Comparison of ENCODE assay signal across 14 cellular contexts in the genomic region with DNA sequence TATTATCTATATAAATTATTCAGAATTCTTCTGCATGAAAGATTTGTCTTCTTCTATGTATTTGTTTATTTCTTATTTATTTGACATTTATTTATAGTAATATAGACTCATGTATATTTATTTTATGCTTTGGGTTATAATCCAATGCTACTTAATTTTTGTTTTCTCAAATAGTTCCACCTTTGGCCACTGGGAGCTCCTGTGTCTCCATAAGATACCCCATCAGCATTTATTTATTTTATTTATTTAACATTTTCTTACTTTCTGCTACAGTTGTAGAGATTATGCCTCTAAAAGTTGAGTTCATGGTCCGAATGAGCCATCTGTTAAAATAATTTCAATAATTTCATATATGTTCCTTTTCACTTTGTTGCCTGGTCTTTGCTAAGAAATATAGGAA.
DNase-seq lines count a peak whose midpoint lies in the region; ATAC-seq, FAIRE-seq and TF ChIP-seq lines count a peak whose summit lies in the region.
"Had no signal": no experiment of that assay in that cellular context is flagged by ENCODE, and none has a peak within 500 bp of the region (broad histone marks: within the 10 kb centered on the region; RNA-seq: fewer than 3 reads in every experiment).

No MANE protein-coding gene starts in this region.

- H3K9ac ChIP-seq in GM12878 (ENCODE audit: control insufficient read depth, insufficient read depth, low read length), result no peak overlapping the region

- BruUV-seq in GM12878 (replicated peaks; lab: Mats Ljungman, UMichigan), result no TSS peak

- no peaks in the 10 kb centered on the region for H3K9me3 ChIP-seq in GM12878 (replicated peaks; ENCODE audit: control insufficient read depth, insufficient read depth, low read length)
- H3K9me3 ChIP-seq: heart right ventricle had no signal

- SMC1A ChIA-PET in GM12878 (lab: Charles Lee; ENCODE audit: uncharacterized antibody, unreplicated experiment), result interaction anchor here (0.6 to 5.8 kb wide), 24 partner anchors 8 to 1014 kb away, joined by 3 to 33 read pairs (median 4); no protein-coding TSS in a partner anchor

- TF ChIP-seq EP300 in GM12878 (IDR thresholded peaks at IDR 0.05; ENCODE audit: borderline replicate concordance in 1 of 2, control insufficient read depth in 1 of 2, low read depth in 2 of 2, low read length in 2 of 2), result no peak

- POLR2A ChIA-PET in GM12878 (lab: Charles Lee), result no interaction called here
- POLR2A ChIA-PET in activated CD4-positive, alpha-beta memory T cell treated with anti-CD3 and anti-CD28 coated beads, Interleukin-2, amount 10 ng/mL, durations not matched to agents 7 days and 5 days (lab: Charles Lee), result no interaction called here

- FAIRE-seq in GM12878 (lab: Jason Lieb, UNC), result no peak

- H3K36me3 ChIP-seq in GM12878 (ENCODE audit: control insufficient read depth in 2 of 2, insufficient read depth in 2 of 2, low read length in 1 of 2) (no peaks in the 10 kb centered on the region), kidney epithelial cell (ENCODE audit: control insufficient read depth, insufficient read depth, low read length) (no peaks in the 10 kb centered on the region)
- H3K36me3 ChIP-seq: heart right ventricle had no signal

- peak; percentile 65 for ATAC-seq in GM12878
- ATAC-seq: activated T-helper 17 cell treated with anti-CD3 and anti-CD28 coated beads, Interleukin-2, amount 50 U/mL, for 72 hours; heart right ventricle; stimulated activated memory B cell treated with anti-CD40 and anti-IgM and Interleukin-4, amounts not matched to agents 10 μg/mL and 1 μg/mL and 100 μg/mL, for 72 hours had no signal

- peaks cover 23% of the 10 kb centered on the region for H3K9me3 Mint-ChIP-seq in HFFc6
- no peaks in the 10 kb centered on the region for H3K9me3 Mint-ChIP-seq in activated naive CD4-positive, alpha-beta T cell treated with anti-CD3 and anti-CD28 coated beads, Interleukin-2, amount 10 ng/mL, durations not matched to agents 7 days and 5 days
- no peaks in the 10 kb centered on the region for H3K9me3 Mint-ChIP-seq in activated CD4-positive, alpha-beta memory T cell treated with anti-CD3 and anti-CD28 coated beads, Interleukin-2, amount 10 ng/mL, durations not matched to agents 7 days and 5 days
- H3K9me3 Mint-ChIP-seq: stimulated activated memory B cell treated with anti-CD40 and anti-IgM and Interleukin-4, amounts not matched to agents 10 μg/mL and 1 μg/mL and 100 μg/mL, for 72 hours had no signal

- H3K4me1 ChIP-seq in GM12878 (ENCODE audit: control insufficient read depth, insufficient read depth, low read length), result no peaks in the 10 kb centered on the region
- H3K4me1 ChIP-seq: heart right ventricle had no signal

- H3K79me2 ChIP-seq in GM12878 (ENCODE audit: control insufficient read depth, insufficient read depth, low read length), result no peaks in the 10 kb centered on the region

- in situ Hi-C loops in GM12878 (cut with MboI), result no loop called here

- DNase-seq in AG09319 (ENCODE audit: extremely low read depth, low read depth), result no peak
- DNase-seq in HFFc6, result no peak
- DNase-seq in GM12878 (ENCODE audit: low read depth, low spot score), result no peak
- no peak for DNase-seq in kidney epithelial cell (ENCODE audit: low read depth)
- DNase-seq in activated naive CD4-positive, alpha-beta T cell treated with anti-CD3 and anti-CD28 coated beads, Interleukin-2, amount 10 ng/mL, durations not matched to agents 7 days and 5 days, result no peak
- DNase-seq in GM19238 (ENCODE audit: insufficient read length, low spot score), result no peak
- DNase-seq in activated CD4-positive, alpha-beta memory T cell treated with anti-CD3 and anti-CD28 coated beads, Interleukin-2, amount 10 ng/mL, durations not matched to agents 7 days and 5 days, result no peak
- DNase-seq in glomerular visceral epithelial cell (ENCODE audit: extremely low spot score), result no peak
- DNase-seq: activated CD4-positive, CD25-positive, alpha-beta regulatory T cell treated with anti-CD3 and anti-CD28 coated beads, Interleukin-2, amount 50 U/mL, for 72 hours; heart right ventricle; NCI-H2107; Right ventricle myocardium superior had no signal

- H3K27ac Mint-ChIP-seq in HFFc6, result no peak overlapping the region
- no peak overlapping the region for H3K27ac Mint-ChIP-seq in activated naive CD4-positive, alpha-beta T cell treated with anti-CD3 and anti-CD28 coated beads, Interleukin-2, amount 10 ng/mL, durations not matched to agents 7 days and 5 days
- no peak overlapping the region for H3K27ac Mint-ChIP-seq in activated CD4-positive, alpha-beta memory T cell treated with anti-CD3 and anti-CD28 coated beads, Interleukin-2, amount 10 ng/mL, durations not matched to agents 7 days and 5 days
- H3K27ac Mint-ChIP-seq: activated T-helper 17 cell treated with anti-CD3 and anti-CD28 coated beads, Interleukin-2, amount 50 U/mL, for 72 hours; stimulated activated memory B cell treated with anti-CD40 and anti-IgM and Interleukin-4, amounts not matched to agents 10 μg/mL and 1 μg/mL and 100 μg/mL, for 72 hours had no signal

- peak; percentile 37 for TF ChIP-seq CTCF in AG09319 (IDR thresholded peaks at IDR 0.05; ENCODE audit: low read depth, low read length)
- TF ChIP-seq CTCF in HFFc6 (IDR thresholded peaks at IDR 0.05), result peak; percentile 41; the same call in 1 of the 2 replicates
- peak; percentile 18 to 36 (median 24); a peak in 5 of 6 replicates for TF ChIP-seq CTCF in GM12878 (IDR thresholded peaks at IDR 0.05 in 2 of 3, conservative IDR thresholded peaks at IDR 0.05 in 1 of 3; ENCODE audit: control insufficient read depth in 2 of 3, extremely low read depth in 1 of 3, insufficient read depth in 1 of 3, low read depth in 3 of 3, low read length in 3 of 3)
- TF ChIP-seq CTCF in kidney epithelial cell (IDR thresholded peaks at IDR 0.05; ENCODE audit: insufficient read depth, low read length, poor library complexity, severe bottlenecking), result peak; percentile 44

- TF ChIP-seq POLR2A in GM12878 (IDR thresholded peaks at IDR 0.05; ENCODE audit: low read depth, low read length), result no peak

- CTCF ChIA-PET in GM12878 (lab: Yijun Ruan, JAX), result interaction anchor here (0.7 to 2.9 kb wide), 18 partner anchors 9 to 540 kb away, joined by 3 to 16 read pairs (median 4); no protein-coding TSS in a partner anchor
- CTCF ChIA-PET in activated naive CD4-positive, alpha-beta T cell treated with anti-CD3 and anti-CD28 coated beads, Interleukin-2, amount 10 ng/mL, durations not matched to agents 7 days and 5 days (lab: Charles Lee), result interaction anchor here (0.6 kb wide), 1 partner anchor 11 kb away, joined by 4 read pairs; no protein-coding TSS in a partner anchor
- CTCF ChIA-PET in activated CD4-positive, alpha-beta memory T cell treated with anti-CD3 and anti-CD28 coated beads, Interleukin-2, amount 10 ng/mL, durations not matched to agents 7 days and 5 days (lab: Charles Lee), result no interaction called here

- H3K27me3 Mint-ChIP-seq in HFFc6 (ENCODE audit: insufficient read depth), result no peaks in the 10 kb centered on the region
- H3K27me3 Mint-ChIP-seq in activated naive CD4-positive, alpha-beta T cell treated with anti-CD3 and anti-CD28 coated beads, Interleukin-2, amount 10 ng/mL, durations not matched to agents 7 days and 5 days, result no peaks in the 10 kb centered on the region
- H3K27me3 Mint-ChIP-seq in activated CD4-positive, alpha-beta memory T cell treated with anti-CD3 and anti-CD28 coated beads, Interleukin-2, amount 10 ng/mL, durations not matched to agents 7 days and 5 days, result no peaks in the 10 kb centered on the region
- H3K27me3 Mint-ChIP-seq: activated T-helper 17 cell treated with anti-CD3 and anti-CD28 coated beads, Interleukin-2, amount 50 U/mL, for 72 hours; stimulated activated memory B cell treated with anti-CD40 and anti-IgM and Interleukin-4, amounts not matched to agents 10 μg/mL and 1 μg/mL and 100 μg/mL, for 72 hours had no signal

- no peak overlapping the region for H2AFZ ChIP-seq in GM12878 (ENCODE audit: control insufficient read depth, low read depth, low read length)

- H4K20me1 ChIP-seq in GM12878 (ENCODE audit: control insufficient read depth, insufficient read depth), result no peaks in the 10 kb centered on the region

- no peak overlapping the region for H3K27ac ChIP-seq in GM12878 (ENCODE audit: control insufficient read depth, insufficient read depth)
- H3K27ac ChIP-seq: heart right ventricle had no signal

- no peaks in the 10 kb centered on the region for H3K4me1 Mint-ChIP-seq in HFFc6 (ENCODE audit: low read depth)
- H3K4me1 Mint-ChIP-seq in activated naive CD4-positive, alpha-beta T cell treated with anti-CD3 and anti-CD28 coated beads, Interleukin-2, amount 10 ng/mL, durations not matched to agents 7 days and 5 days, result no peaks in the 10 kb centered on the region
- H3K4me1 Mint-ChIP-seq in activated CD4-positive, alpha-beta memory T cell treated with anti-CD3 and anti-CD28 coated beads, Interleukin-2, amount 10 ng/mL, durations not matched to agents 7 days and 5 days, result no peaks in the 10 kb centered on the region
- H3K4me1 Mint-ChIP-seq: activated T-helper 17 cell treated with anti-CD3 and anti-CD28 coated beads, Interleukin-2, amount 50 U/mL, for 72 hours; stimulated activated memory B cell treated with anti-CD40 and anti-IgM and Interleukin-4, amounts not matched to agents 10 μg/mL and 1 μg/mL and 100 μg/mL, for 72 hours had no signal

- H3K4me3 Mint-ChIP-seq in HFFc6, result no peak overlapping the region
- H3K4me3 Mint-ChIP-seq in activated naive CD4-positive, alpha-beta T cell treated with anti-CD3 and anti-CD28 coated beads, Interleukin-2, amount 10 ng/mL, durations not matched to agents 7 days and 5 days, result no peak overlapping the region
- H3K4me3 Mint-ChIP-seq in activated CD4-positive, alpha-beta memory T cell treated with anti-CD3 and anti-CD28 coated beads, Interleukin-2, amount 10 ng/mL, durations not matched to agents 7 days and 5 days, result no peak overlapping the region
- H3K4me3 Mint-ChIP-seq: activated T-helper 17 cell treated with anti-CD3 and anti-CD28 coated beads, Interleukin-2, amount 50 U/mL, for 72 hours; stimulated activated memory B cell treated with anti-CD40 and anti-IgM and Interleukin-4, amounts not matched to agents 10 μg/mL and 1 μg/mL and 100 μg/mL, for 72 hours had no signal

- 0% methylated on average over 1 of the region's 1 CpG for WGBS in GM12878 (ENCODE audit: insufficient coverage, insufficient replicate concordance, low lambda C conversion rate, missing lambda C conversion rate)

- peak; percentile 47; the same call in 1 of the 2 replicates for TF ChIP-seq RAD21 in GM12878 (IDR thresholded peaks at IDR 0.05; ENCODE audit: insufficient read depth, low read depth, low read length)

- H3K4me3 ChIP-seq in GM12878, result no peak overlapping the region
- no peak overlapping the region for H3K4me3 ChIP-seq in kidney epithelial cell (ENCODE audit: low read depth, low read length)
- H3K4me3 ChIP-seq: heart right ventricle had no signal

- RAD21 ChIA-PET in GM12878 (lab: Charles Lee; ENCODE audit: unreplicated experiment), result interaction anchor here (1.0 to 4.4 kb wide), 8 partner anchors 33 to 514 kb away, joined by 3 to 19 read pairs (median 4); no protein-coding TSS in a partner anchor

- intact Hi-C loops in GM12878 (cut with micrococcal nuclease; ENCODE audit: unreplicated experiment), result no loop called here

- H3K36me3 Mint-ChIP-seq in HFFc6 (ENCODE audit: low read depth), result no peaks in the 10 kb centered on the region
- H3K36me3 Mint-ChIP-seq in activated naive CD4-positive, alpha-beta T cell treated with anti-CD3 and anti-CD28 coated beads, Interleukin-2, amount 10 ng/mL, durations not matched to agents 7 days and 5 days, result no peaks in the 10 kb centered on the region
- no peaks in the 10 kb centered on the region for H3K36me3 Mint-ChIP-seq in activated CD4-positive, alpha-beta memory T cell treated with anti-CD3 and anti-CD28 coated beads, Interleukin-2, amount 10 ng/mL, durations not matched to agents 7 days and 5 days (ENCODE audit: low read depth)
- H3K36me3 Mint-ChIP-seq: stimulated activated memory B cell treated with anti-CD40 and anti-IgM and Interleukin-4, amounts not matched to agents 10 μg/mL and 1 μg/mL and 100 μg/mL, for 72 hours had no signal

- no peak overlapping the region for H3K4me2 ChIP-seq in GM12878 (ENCODE audit: control insufficient read depth, insufficient read depth)

- H3K27me3 ChIP-seq in GM12878 (replicated peaks in 1 of 2; ENCODE audit: control insufficient read depth in 2 of 2, insufficient read depth in 2 of 2, low read length in 1 of 2) (no peaks in the 10 kb centered on the region), kidney epithelial cell (ENCODE audit: control insufficient read depth, insufficient read depth, low read length) (no peaks in the 10 kb centered on the region)
- H3K27me3 ChIP-seq: heart right ventricle had no signal
